ENCODE assay signal across 8 cellular contexts in the genomic region with DNA sequence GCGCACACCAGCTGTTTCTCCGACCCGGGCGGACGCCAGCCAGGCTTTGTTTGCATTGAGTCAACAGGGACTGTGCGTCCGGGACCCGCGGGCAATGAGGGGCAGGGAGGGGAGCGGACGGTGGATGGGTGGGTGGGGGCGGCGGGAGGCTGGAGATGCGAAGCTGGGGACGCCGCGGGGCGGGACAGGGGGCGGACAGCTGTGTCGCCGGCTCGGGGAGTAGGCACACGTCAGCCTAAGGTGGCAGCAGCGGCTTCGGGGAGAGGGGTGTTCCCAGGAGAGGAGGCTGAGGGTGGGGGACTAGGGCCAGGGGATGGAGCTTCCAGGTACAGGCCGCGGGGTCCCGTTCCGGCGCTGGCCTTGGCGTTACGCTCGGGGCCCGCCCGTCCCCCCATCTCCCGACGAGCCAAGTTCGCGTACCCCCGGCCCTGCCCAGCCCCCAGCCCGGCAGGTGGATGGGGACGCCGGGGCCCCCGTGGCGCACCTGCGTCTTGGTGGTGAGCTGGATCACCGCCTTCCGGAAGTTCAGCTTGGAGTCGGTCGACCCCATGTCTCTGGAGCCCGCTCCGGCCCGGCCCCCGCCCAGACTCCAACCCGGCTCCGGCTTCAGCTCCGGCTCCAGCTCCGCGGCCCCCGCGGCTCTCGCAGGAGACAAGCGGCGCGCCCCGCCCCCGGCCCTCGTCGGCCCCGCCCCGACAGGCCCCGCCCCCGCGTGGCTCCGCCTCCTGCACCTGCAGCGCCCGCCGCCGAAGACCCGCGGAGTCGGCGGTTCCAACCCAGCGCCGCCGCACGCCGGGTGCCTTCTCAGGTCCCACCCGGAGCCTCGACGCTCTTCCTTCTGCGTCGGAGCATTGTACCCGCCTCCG. TPM values are rescaled to one million over a fixed set of nuclear protein-coding genes. Genes with fewer than 3 reads are reported as not detected.
DNase-seq lines count a peak whose midpoint lies in the region; TF ChIP-seq lines count a peak whose summit lies in the region.

Gene HID1 (minus strand): TSS at position 653 of the 866 bp plus-strand sequence. CDS start 103 bp downstream, at position 550.

- H3K4me1 ChIP-seq in osteoblast (ENCODE audit: insufficient read depth, low read length), result no peaks in the 10 kb centered on the region

- peaks cover 6% of the 10 kb centered on the region for H3K27me3 Mint-ChIP-seq in activated naive CD4-positive, alpha-beta T cell treated with anti-CD3 and anti-CD28 coated beads for 36 hours (ENCODE audit: low read depth)

- peak within 1 kb of the TSS; percentile 10 for H2AFZ ChIP-seq in osteoblast (ENCODE audit: low read length)

- peaks cover 9% of the 10 kb centered on the region for H3K4me1 Mint-ChIP-seq in activated naive CD4-positive, alpha-beta T cell treated with anti-CD3 and anti-CD28 coated beads for 36 hours (ENCODE audit: low read depth)

- H3K36me3 Mint-ChIP-seq in activated naive CD4-positive, alpha-beta T cell treated with anti-CD3 and anti-CD28 coated beads for 36 hours (ENCODE audit: low read depth), result no peaks in the 10 kb centered on the region

- CTCF ChIA-PET in activated naive CD4-positive, alpha-beta T cell treated with anti-CD3 and anti-CD28 coated beads for 36 hours (lab: Charles Lee), result interaction anchor here (0.9 to 6.6 kb wide), 4 partner anchors 10 to 229 kb away, joined by 3 to 68 read pairs (median 10); no protein-coding TSS in a partner anchor

- H3K9me3 Mint-ChIP-seq in activated naive CD4-positive, alpha-beta T cell treated with anti-CD3 and anti-CD28 coated beads for 36 hours, result no peaks in the 10 kb centered on the region

- H3K27me3 ChIP-seq in osteoblast (ENCODE audit: insufficient read depth, low read length), result peaks cover 43% of the 10 kb centered on the region

- H3K4me3 Mint-ChIP-seq in activated naive CD4-positive, alpha-beta T cell treated with anti-CD3 and anti-CD28 coated beads for 36 hours, result peak within 1 kb of the TSS; percentile 72

- intact Hi-C loops in activated naive CD4-positive, alpha-beta T cell treated with anti-CD3 and anti-CD28 coated beads for 36 hours (cut with micrococcal nuclease), result loop anchor here (1.0 kb wide), 1 partner anchor 10 kb away; no protein-coding TSS in a partner anchor
- intact Hi-C loops in head of caudate nucleus (cut with DNase I), result loop anchor here (10.0 kb wide), 1 partner anchor 212 kb away; the partner anchor contains the start of gene SUMO2

- peak within 1 kb of the TSS; percentile 62 for H3K4me3 ChIP-seq in osteoblast (ENCODE audit: insufficient read depth, low read length)

- no peaks in the 10 kb centered on the region for H3K36me3 ChIP-seq in osteoblast (ENCODE audit: insufficient read depth, low read length)

- H4K20me1 ChIP-seq in osteoblast (ENCODE audit: insufficient read depth, low read length), result no peaks in the 10 kb centered on the region

- H3K27ac Mint-ChIP-seq in activated naive CD4-positive, alpha-beta T cell treated with anti-CD3 and anti-CD28 coated beads for 36 hours, result no peak within 1 kb of the TSS

- peak; percentile 76 for DNase-seq in NCI-H82 (lab: John Stamatoyannopoulos, UW)
- DNase-seq in NCI-H82 treated with DMSO at 0.1 percent for 48 hours (lab: John Stamatoyannopoulos, UW; ENCODE audit: unreplicated experiment), result no peak
- DNase-seq in RPMI8226, result peak; percentile 86
- peak; percentile 70 for DNase-seq in activated naive CD4-positive, alpha-beta T cell treated with anti-CD3 and anti-CD28 coated beads for 36 hours
- peak; percentile 65 to 96 (median 90) for DNase-seq in head of caudate nucleus
- peak; percentile 92 for DNase-seq in osteoblast (ENCODE audit: insufficient read length, low spot score, missing footprints)
- peak; percentile 56 for DNase-seq in superior temporal gyrus (ENCODE audit: extremely low spot score)
- DNase-seq in SKM-1 treated with dmso at 0.1 percent for 144 hours (lab: John Stamatoyannopoulos, UW; ENCODE audit: unreplicated experiment), result no peak

- H3K27ac ChIP-seq in osteoblast (ENCODE audit: low read depth, low read length), result no peak within 1 kb of the TSS

- no peaks in the 10 kb centered on the region for H3K9me3 ChIP-seq in osteoblast (ENCODE audit: low read depth, low read length)

- no peaks in the 10 kb centered on the region for H3K79me2 ChIP-seq in osteoblast (ENCODE audit: insufficient read depth, low read length)

- no peak for TF ChIP-seq CTCF in osteoblast (IDR thresholded peaks at IDR 0.05; ENCODE audit: extremely low read depth, low read depth, low read length)

- H3K4me2 ChIP-seq in osteoblast (ENCODE audit: insufficient read depth, low read length), result peak within 1 kb of the TSS; percentile 61

RNA-seq across cellular contexts. Expression of gene HID1, which starts in this region (rescaled TPM):
- total RNA-seq in activated naive CD4-positive, alpha-beta T cell treated with anti-CD3 and anti-CD28 coated beads for 36 hours, result 1 to 10 TPM in 1 of 2 experiments, under 1 TPM in 1; 0.91 to 1.6 TPM
- total RNA-seq in osteoblast, result 0.36 TPM in 1 of 2 replicates, not detected in the other

Comparison
In these comparisons a context has a peak if more than half of its experiments do, and no peak if none do; other contexts are left out.
1. DNase-seq: peak in NCI-H82 (single experiment), RPMI8226 (single experiment), activated naive CD4-positive, alpha-beta T cell treated with anti-CD3 and anti-CD28 coated beads for 36 hours (single experiment), head of caudate nucleus (42 of 42) and superior temporal gyrus (single experiment); none in NCI-H82 treated with DMSO at 0.1 percent for 48 hours (single experiment) and SKM-1 treated with dmso at 0.1 percent for 144 hours (single experiment).
2. Peak in DNase-seq, H3K4me3 ChIP-seq and H3K4me2 ChIP-seq in osteoblast; RNA of the gene not detected or under 1 TPM.